In genomic region chr12:121926874-121927706, GRCh38 we compare ENCODE assay signal across 12 cellular contexts. TPM values are rescaled to one million over a fixed set of nuclear protein-coding genes. Genes with fewer than 3 reads are reported as not detected.
DNase-seq lines count a peak whose midpoint lies in the region; ATAC-seq, FAIRE-seq and TF ChIP-seq lines count a peak whose summit lies in the region.
"Had no signal": no experiment of that assay in that cellular context is flagged by ENCODE, and none has a peak within 500 bp of the region (broad histone marks: within the 10 kb centered on the region; RNA-seq: fewer than 3 reads in every experiment).

No MANE protein-coding gene starts in this region.

- TF ChIP-seq CTCF in HFFc6 (IDR thresholded peaks at IDR 0.05), result no peak
- TF ChIP-seq CTCF in Panc1 (IDR thresholded peaks at IDR 0.05), result no peak
- no peak for TF ChIP-seq CTCF in endothelial cell of umbilical vein (IDR thresholded peaks at IDR 0.05; ENCODE audit: extremely low read depth in 1 of 2, insufficient read depth in 1 of 2, low read depth in 1 of 2, low read length in 2 of 2)

- FAIRE-seq in endothelial cell of umbilical vein (lab: Jason Lieb, UNC), result no peak

- dilution Hi-C loops in endothelial cell of umbilical vein (cut with MboI; ENCODE audit: extremely low pct_ligation_motif_present, low sequenced_read_pairs), result no loop called here

- no peak overlapping the region for H3K4me2 ChIP-seq in endothelial cell of umbilical vein (ENCODE audit: insufficient read depth, low read length)

- no peaks in the 10 kb centered on the region for H3K36me3 ChIP-seq in Panc1 (ENCODE audit: control insufficient read depth, insufficient read depth, low read length)
- no peaks in the 10 kb centered on the region for H3K36me3 ChIP-seq in endothelial cell of umbilical vein (ENCODE audit: control insufficient read depth in 2 of 2, extremely low read depth in 1 of 2, insufficient read depth in 2 of 2, low read length in 2 of 2)
- H3K36me3 ChIP-seq: upper lobe of left lung had no signal

- H3K27ac ChIP-seq in Panc1 (ENCODE audit: low read length), result 0 out of 2 replicates have a peak overlapping the region, but pooled peaks have one; percentile 24
- H3K27ac ChIP-seq in endothelial cell of umbilical vein (ENCODE audit: insufficient read depth, low read depth, low read length), result no peak overlapping the region
- H3K27ac ChIP-seq: upper lobe of left lung had no signal

- peaks cover 4% of the 10 kb centered on the region for H3K27me3 Mint-ChIP-seq in HFFc6 (ENCODE audit: insufficient read depth)
- H3K27me3 Mint-ChIP-seq in activated T-helper 17 cell treated with anti-CD3 and anti-CD28 coated beads, Interleukin-2, amount 50 U/mL, for 72 hours, result no peaks in the 10 kb centered on the region

- H3K4me1 ChIP-seq in Panc1 (ENCODE audit: control insufficient read depth, insufficient read depth, low read length) (peaks cover 10% of the 10 kb centered on the region), endothelial cell of umbilical vein (ENCODE audit: control insufficient read depth, extremely low read depth, insufficient read depth, low read length) (peaks cover 19% of the 10 kb centered on the region)

- POLR2A ChIA-PET in Panc1 (lab: Charles Lee), result no interaction called here
- POLR2A ChIA-PET in endothelial cell of umbilical vein (lab: Charles Lee), result no interaction called here

- peaks cover 8% of the 10 kb centered on the region for H3K9me3 Mint-ChIP-seq in HFFc6
- H3K9me3 Mint-ChIP-seq in activated T-helper 17 cell treated with anti-CD3 and anti-CD28 coated beads, Interleukin-2, amount 50 U/mL, for 72 hours, result no peaks in the 10 kb centered on the region
- H3K9me3 Mint-ChIP-seq: activated naive CD4-positive, alpha-beta T cell treated with anti-CD3 and anti-CD28 coated beads, Interleukin-2, amount 10 ng/mL, durations not matched to agents 7 days and 5 days had no signal

- no peaks in the 10 kb centered on the region for H4K20me1 ChIP-seq in endothelial cell of umbilical vein (replicated peaks; ENCODE audit: control insufficient read depth, extremely low read depth, insufficient read depth, low read length)

- TF ChIP-seq POLR2A in endothelial cell of umbilical vein (IDR thresholded peaks at IDR 0.05; ENCODE audit: low read depth, low read length), result no peak

- CTCF ChIA-PET in Panc1 (lab: Charles Lee) (no interaction called here), endothelial cell of umbilical vein (lab: Charles Lee) (interaction anchor here (0.6 to 1.4 kb wide), 3 partner anchors 8 to 171 kb away, joined by 3 to 6 read pairs (median 5); partner anchors contain the start of gene CFAP251)

- no peaks in the 10 kb centered on the region for H3K9me3 ChIP-seq in Panc1 (ENCODE audit: control insufficient read depth, insufficient read depth, low read depth, low read length)
- no peaks in the 10 kb centered on the region for H3K9me3 ChIP-seq in endothelial cell of umbilical vein (replicated peaks; ENCODE audit: control insufficient read depth, insufficient read depth, low read length)
- H3K9me3 ChIP-seq: upper lobe of left lung had no signal

- H3K27me3 ChIP-seq in Panc1 (ENCODE audit: control insufficient read depth, insufficient read depth, low read length) (no peaks in the 10 kb centered on the region), endothelial cell of umbilical vein (ENCODE audit: control insufficient read depth in 2 of 2, insufficient read depth in 2 of 2, low read length in 2 of 2) (no peaks in the 10 kb centered on the region)
- H3K27me3 ChIP-seq: upper lobe of left lung had no signal

- H3K4me3 ChIP-seq in Panc1 (ENCODE audit: low read depth in 2 of 2, low read length in 2 of 2) (no peak overlapping the region), endothelial cell of umbilical vein (replicated peaks in 1 of 3; ENCODE audit: insufficient read depth in 1 of 3, low read depth in 1 of 3, low read length in 3 of 3) (no peak overlapping the region)
- H3K4me3 ChIP-seq: upper lobe of left lung had no signal

- intact Hi-C loops in Panc1 (cut with micrococcal nuclease; ENCODE audit: unreplicated experiment) (loop anchor here (10.0 kb wide), 1 partner anchor 68 kb away; no protein-coding TSS in a partner anchor), endothelial cell of umbilical vein (cut with micrococcal nuclease) (no loop called here)

- ATAC-seq in Panc1, result no peak
- no peak for ATAC-seq in activated T-helper 17 cell treated with anti-CD3 and anti-CD28 coated beads, Interleukin-2, amount 50 U/mL, for 72 hours (replicated peaks)

- BruUV-seq in Panc1 (replicated peaks; lab: Mats Ljungman, UMichigan) (no TSS peak), endothelial cell of umbilical vein (replicated peaks; lab: Mats Ljungman, UMichigan) (no TSS peak)

- H3K4me3 Mint-ChIP-seq in HFFc6, result peak overlapping the region; percentile 22
- no peak overlapping the region for H3K4me3 Mint-ChIP-seq in activated T-helper 17 cell treated with anti-CD3 and anti-CD28 coated beads, Interleukin-2, amount 50 U/mL, for 72 hours
- H3K4me3 Mint-ChIP-seq: activated naive CD4-positive, alpha-beta T cell treated with anti-CD3 and anti-CD28 coated beads, Interleukin-2, amount 10 ng/mL, durations not matched to agents 7 days and 5 days had no signal

- no peaks in the 10 kb centered on the region for H3K79me2 ChIP-seq in endothelial cell of umbilical vein (ENCODE audit: control insufficient read depth, insufficient read depth, low read length)

- H3K27ac Mint-ChIP-seq in HFFc6, result peak overlapping the region; percentile 75
- no peak overlapping the region for H3K27ac Mint-ChIP-seq in activated T-helper 17 cell treated with anti-CD3 and anti-CD28 coated beads, Interleukin-2, amount 50 U/mL, for 72 hours
- H3K27ac Mint-ChIP-seq: activated naive CD4-positive, alpha-beta T cell treated with anti-CD3 and anti-CD28 coated beads, Interleukin-2, amount 10 ng/mL, durations not matched to agents 7 days and 5 days had no signal

- peaks cover 42% of the 10 kb centered on the region for H3K4me1 Mint-ChIP-seq in HFFc6 (ENCODE audit: low read depth)
- no peaks in the 10 kb centered on the region for H3K4me1 Mint-ChIP-seq in activated T-helper 17 cell treated with anti-CD3 and anti-CD28 coated beads, Interleukin-2, amount 50 U/mL, for 72 hours

- peaks cover 30% of the 10 kb centered on the region for H3K36me3 Mint-ChIP-seq in HFFc6 (ENCODE audit: low read depth)
- no peaks in the 10 kb centered on the region for H3K36me3 Mint-ChIP-seq in activated T-helper 17 cell treated with anti-CD3 and anti-CD28 coated beads, Interleukin-2, amount 50 U/mL, for 72 hours (ENCODE audit: low read depth)
- H3K36me3 Mint-ChIP-seq: activated naive CD4-positive, alpha-beta T cell treated with anti-CD3 and anti-CD28 coated beads, Interleukin-2, amount 10 ng/mL, durations not matched to agents 7 days and 5 days had no signal

- peak overlapping the region; percentile 4 for H2AFZ ChIP-seq in endothelial cell of umbilical vein (ENCODE audit: low read depth, low read length)

- DNase-seq in AML-193 (lab: John Stamatoyannopoulos, UW), result peak; percentile 49 to 74
- DNase-seq in HFFc6, result no peak
- no peak for DNase-seq in Panc1 (ENCODE audit: low read depth, low spot score)
- DNase-seq in endothelial cell of umbilical vein (ENCODE audit: low read depth, low spot score), result no peak
- DNase-seq in stimulated activated CD4-positive, alpha-beta T cell treated with anti-CD3 and anti-CD28 coated beads, Interleukin-4, amount 100 ng/mL, for 1 hour, result no peak
- no peak for DNase-seq in activated CD4-positive, alpha-beta T cell treated with anti-CD3 and anti-CD28 coated beads for 48 hours
- no peak for DNase-seq in effector CD4-positive, alpha-beta T cell
- DNase-seq: activated CD4-positive, alpha-beta T cell treated with anti-CD3 and anti-CD28 coated beads, Interleukin-2, amount 50 U/mL, for 48 hours; activated naive CD4-positive, alpha-beta T cell treated with anti-CD3 and anti-CD28 coated beads, Interleukin-2, amount 10 ng/mL, durations not matched to agents 7 days and 5 days; NCI-H2171 had no signal

- no peak overlapping the region for H3K9ac ChIP-seq in endothelial cell of umbilical vein (replicated peaks; ENCODE audit: extremely low read depth, insufficient read depth, low read length)

- in situ Hi-C loops in Panc1 (cut with HindIII; ENCODE audit: low pct_unique_long_range_greater_than_20kb, low sequenced_read_pairs), result no loop called here

- no peaks in the 10 kb centered on the region for H3K9me1 ChIP-seq in endothelial cell of umbilical vein (replicated peaks; ENCODE audit: control insufficient read depth, extremely low read depth, insufficient read depth, low read length)

TF ChIP-seq in endothelial cell of umbilical vein, 7 proteins besides CTCF, POLR2A, EP300 and RAD21 (continues in another document):
- no peak for TF ChIP-seq POLR2AphosphoS5 (IDR thresholded peaks at IDR 0.05; ENCODE audit: insufficient read depth, low read depth, low read length)

RNA-seq across cellular contexts. Expression of gene CFAP251, which starts 8.7 kb away (rescaled TPM):
- 1 to 10 TPM in 5 of 6 experiments, under 1 TPM in 1; 0.66 to 4.2 (median 3.3) TPM for total RNA-seq in HFFc6 (2021; fragmentation: NEBNext Ultra II Directional; extraction: Animal tissue kit (Norgen Biotek cat#: 25700))
- 4.2 TPM for total RNA-seq in Panc1 (2021; ENCODE audit: unreplicated experiment)
- 3.3 TPM for polyA plus RNA-seq in Panc1 (2012; ENCODE audit: insufficient read length)
- total RNA-seq in endothelial cell of umbilical vein, result 4.0 and 6.0 TPM in 2 replicates
- 3.0 and 3.3 TPM in 2 replicates for polyA plus RNA-seq in endothelial cell of umbilical vein
- 1.4 and 1.7 TPM in 2 replicates for polyA plus RNA-seq in endothelial cell of umbilical vein (2011; cell fraction: cytosol; rRNA removed)
- polyA plus RNA-seq in endothelial cell of umbilical vein (2011; cell fraction: nucleus; rRNA removed), result 6.4 and 6.5 TPM in 2 replicates
- 1.5 and 2.5 TPM in 2 replicates for polyA plus RNA-seq in endothelial cell of umbilical vein (2012)
- 3.4 and 5.2 TPM in 2 replicates for polyA minus RNA-seq in endothelial cell of umbilical vein
- 1.1 TPM for polyA minus RNA-seq in endothelial cell of umbilical vein (2011; cell fraction: cytosol; rRNA and poly(A)+ RNA removed)
- 7.2 and 7.8 TPM in 2 replicates for polyA minus RNA-seq in endothelial cell of umbilical vein (2011; cell fraction: nucleus; rRNA and poly(A)+ RNA removed)
- 10 to 100 TPM in 1 of 2 donors, 1 to 10 TPM in 1; 1.8 to 12.6 TPM for total RNA-seq in activated T-helper 17 cell treated with anti-CD3 and anti-CD28 coated beads, Interleukin-2, amount 50 U/mL, for 72 hours

RNA-seq across cellular contexts. Expression of gene PSMD9, which starts 38.5 kb away (rescaled TPM):
- total RNA-seq in HFFc6 (2021; fragmentation: NEBNext Ultra II Directional; extraction: Animal tissue kit (Norgen Biotek cat#: 25700)), result 10 to 100 TPM; 63.4 to 84.7 (median 75.1) TPM
- total RNA-seq in Panc1 (2021; ENCODE audit: unreplicated experiment) (62.7 TPM), endothelial cell of umbilical vein (64.6 and 69.2 TPM in 2 replicates)
- 109 TPM for polyA plus RNA-seq in Panc1 (2012; ENCODE audit: insufficient read length)
- 89.9 and 118 TPM in 2 replicates for polyA plus RNA-seq in endothelial cell of umbilical vein
- polyA plus RNA-seq in endothelial cell of umbilical vein (2011; cell fraction: cytosol; rRNA removed), result 112 and 135 TPM in 2 replicates
- 60.5 and 68.8 TPM in 2 replicates for polyA plus RNA-seq in endothelial cell of umbilical vein (2011; cell fraction: nucleus; rRNA removed)
- polyA plus RNA-seq in endothelial cell of umbilical vein (2012), result 59.7 and 77.2 TPM in 2 replicates
- polyA minus RNA-seq in endothelial cell of umbilical vein, result 57.3 and 58.4 TPM in 2 replicates
- 35.3 TPM for polyA minus RNA-seq in endothelial cell of umbilical vein (2011; cell fraction: cytosol; rRNA and poly(A)+ RNA removed)
- polyA minus RNA-seq in endothelial cell of umbilical vein (2011; cell fraction: nucleus; rRNA and poly(A)+ RNA removed), result 20.8 and 27.4 TPM in 2 replicates
- total RNA-seq in activated T-helper 17 cell treated with anti-CD3 and anti-CD28 coated beads, Interleukin-2, amount 50 U/mL, for 72 hours, result 10 to 100 TPM; 39.8 to 75.1 TPM

Comparison
In these comparisons a context has a peak if more than half of its experiments do, and no peak if none do; other contexts are left out.
1. DNase-seq: peak in AML-193 (2 of 2); none in HFFc6 (single experiment), Panc1 (single experiment), endothelial cell of umbilical vein (single experiment), stimulated activated CD4-positive, alpha-beta T cell treated with anti-CD3 and anti-CD28 coated beads, Interleukin-4, amount 100 ng/mL, for 1 hour (single experiment), activated CD4-positive, alpha-beta T cell treated with anti-CD3 and anti-CD28 coated beads for 48 hours (single experiment) and effector CD4-positive, alpha-beta T cell (single experiment).